In genomic region chr6:144690659-144691058, GRCh38 we compare ENCODE assay signal across 20 cellular contexts.
"Had no signal": no experiment of that assay in that cellular context is flagged by ENCODE, and none has a peak within 500 bp of the region (broad histone marks: within the 10 kb centered on the region; RNA-seq: fewer than 3 reads in every experiment).

No MANE protein-coding gene starts in this region.

- H3K4me1 ChIP-seq: ascending aorta, body of pancreas, SJSA1 had no signal

- DNase-seq: activated CD4-positive, alpha-beta memory T cell treated with anti-CD3 and anti-CD28 coated beads for 36 hours; activated CD4-positive, alpha-beta T cell treated with anti-CD3 and anti-CD28 coated beads, Interleukin-2, amount 10 ng/mL, durations not matched to agents 7 days and 5 days; activated CD4-positive, CD25-positive, alpha-beta regulatory T cell; activated CD8-positive, alpha-beta memory T cell treated with anti-CD3 and anti-CD28 coated beads for 24 hours; activated naive CD4-positive, alpha-beta T cell treated with anti-CD3 and anti-CD28 coated beads, Interleukin-2, amount 50 U/mL, for 16 hours; amniotic stem cell; body of pancreas; central memory CD4-positive, alpha-beta T cell; Karpas-422; MM.1S; NCI-H1105; NCI-H1436; NCI-H1694 treated with DMSO at 0.1 percent for 48 hours; NCI-H2029 treated with DMSO at 0.1 percent for 48 hours; SHP77; SW 1271; T-helper 9 cell had no signal

- H3K4me3 Mint-ChIP-seq: activated CD4-positive, alpha-beta memory T cell treated with anti-CD3 and anti-CD28 coated beads for 36 hours; activated CD4-positive, alpha-beta T cell treated with anti-CD3 and anti-CD28 coated beads, Interleukin-2, amount 10 ng/mL, durations not matched to agents 7 days and 5 days had no signal

- H3K4me3 ChIP-seq: ascending aorta, body of pancreas, SJSA1 had no signal

- H3K27me3 Mint-ChIP-seq: activated CD4-positive, alpha-beta memory T cell treated with anti-CD3 and anti-CD28 coated beads for 36 hours; activated CD4-positive, alpha-beta T cell treated with anti-CD3 and anti-CD28 coated beads, Interleukin-2, amount 10 ng/mL, durations not matched to agents 7 days and 5 days had no signal

- H3K27ac Mint-ChIP-seq: activated CD4-positive, alpha-beta memory T cell treated with anti-CD3 and anti-CD28 coated beads for 36 hours; activated CD4-positive, alpha-beta T cell treated with anti-CD3 and anti-CD28 coated beads, Interleukin-2, amount 10 ng/mL, durations not matched to agents 7 days and 5 days had no signal

- H3K27me3 ChIP-seq: ascending aorta, body of pancreas, SJSA1 had no signal

- H3K4me1 Mint-ChIP-seq: activated CD4-positive, alpha-beta T cell treated with anti-CD3 and anti-CD28 coated beads, Interleukin-2, amount 10 ng/mL, durations not matched to agents 7 days and 5 days had no signal

- ATAC-seq: body of pancreas, SK-N-SH treated with all-trans-retinoic acid at 6 μM for 48 hours had no signal

- H3K36me3 ChIP-seq: ascending aorta, SJSA1 had no signal

- H3K27ac ChIP-seq: ascending aorta, body of pancreas, SJSA1 had no signal

- H3K9me3 ChIP-seq: body of pancreas, SJSA1 had no signal
